Comparison of ENCODE assay signal across 8 cellular contexts in genomic region chr17:45261577-45262515, GRCh38. TPM values are rescaled to one million over a fixed set of nuclear protein-coding genes. Genes with fewer than 3 reads are reported as not detected.
DNase-seq lines count a peak whose midpoint lies in the region; ATAC-seq and TF ChIP-seq lines count a peak whose summit lies in the region.

Gene SPATA32, minus strand, starts transcription at chr17:45262094. Its CDS starts 78 bp downstream, at chr17:45262016.

- peak within 1 kb of the TSS; percentile 68 to 78 for H3K9ac ChIP-seq in colonic mucosa (ENCODE audit: low read depth in 2 of 2, low read length in 2 of 2)

- DNase-seq in NCI-H2029 (lab: John Stamatoyannopoulos, UW) (peak; percentile 26), NCI-H2029 treated with DMSO at 0.1 percent for 48 hours (lab: John Stamatoyannopoulos, UW) (no peak), colonic mucosa (peak; percentile 74), lower lobe of right lung (peak; percentile 84)
- DNase-seq in activated CD4-positive, alpha-beta T cell treated with anti-CD3 and anti-CD28 coated beads for 36 hours, result peak; percentile 81
- peak; percentile 23 to 51 (median 50) for DNase-seq in stimulated activated CD4-positive, alpha-beta T cell treated with anti-CD3 and anti-CD28 coated beads, TNF-alpha, amount 100 ng/mL, for 48 hours (ENCODE audit: low read depth in 3 of 3)

- H3K4me1 Mint-ChIP-seq in activated CD4-positive, alpha-beta T cell treated with anti-CD3 and anti-CD28 coated beads for 36 hours, result peaks cover 34% of the 10 kb centered on the region

- ATAC-seq in activated CD4-positive, alpha-beta T cell treated with anti-CD3 and anti-CD28 coated beads for 36 hours, result peak; percentile 80
- ATAC-seq in lower lobe of right lung (peak; percentile 72 to 79), HG02763 (IDR thresholded peaks at IDR 0.05; ENCODE audit: unreplicated experiment) (no peak), GM19452 (IDR thresholded peaks at IDR 0.05; ENCODE audit: unreplicated experiment) (no peak)

- POLR2A ChIA-PET in activated CD4-positive, alpha-beta T cell treated with anti-CD3 and anti-CD28 coated beads for 36 hours (lab: Charles Lee), result no interaction called here

- no peaks in the 10 kb centered on the region for H3K27me3 ChIP-seq in colonic mucosa
- no peaks in the 10 kb centered on the region for H3K27me3 ChIP-seq in lower lobe of right lung (ENCODE audit: low read depth)

- peak within 1 kb of the TSS; percentile 59 for H3K4me3 Mint-ChIP-seq in activated CD4-positive, alpha-beta T cell treated with anti-CD3 and anti-CD28 coated beads for 36 hours

- H3K27ac ChIP-seq in colonic mucosa, result peak within 1 kb of the TSS; percentile 32
- H3K27ac ChIP-seq in lower lobe of right lung, result peak within 1 kb of the TSS; percentile 37

- H3K9me3 ChIP-seq in colonic mucosa (no peaks in the 10 kb centered on the region), lower lobe of right lung (no peaks in the 10 kb centered on the region)

- intact Hi-C loops in activated CD4-positive, alpha-beta T cell treated with anti-CD3 and anti-CD28 coated beads for 36 hours (cut with DNase I, micrococcal nuclease), result loop anchor here (1.0 to 5.0 kb wide), 4 partner anchors 13 to 125 kb away; no protein-coding TSS in a partner anchor
- intact Hi-C loops in colonic mucosa (cut with DNase I), result no loop called here
- intact Hi-C loops in lower lobe of right lung (cut with DNase I), result no loop called here

- peaks cover 27% of the 10 kb centered on the region for H3K36me3 Mint-ChIP-seq in activated CD4-positive, alpha-beta T cell treated with anti-CD3 and anti-CD28 coated beads for 36 hours (ENCODE audit: low read depth)

- CTCF ChIA-PET in activated CD4-positive, alpha-beta T cell treated with anti-CD3 and anti-CD28 coated beads for 36 hours (lab: Charles Lee), result interaction anchor here (0.6 kb wide), 1 partner anchor 24 kb away, joined by 5 read pairs; no protein-coding TSS in a partner anchor

- H3K36me3 ChIP-seq in colonic mucosa (peaks cover 5% of the 10 kb centered on the region), lower lobe of right lung (peaks cover 37% of the 10 kb centered on the region)

- TF ChIP-seq CTCF in colonic mucosa (IDR thresholded peaks at IDR 0.05), result no peak
- TF ChIP-seq CTCF in lower lobe of right lung (IDR thresholded peaks at IDR 0.05), result no peak

- H3K9me3 Mint-ChIP-seq in activated CD4-positive, alpha-beta T cell treated with anti-CD3 and anti-CD28 coated beads for 36 hours (ENCODE audit: low read depth), result no peaks in the 10 kb centered on the region

- H3K4me3 ChIP-seq in colonic mucosa (peak within 1 kb of the TSS; percentile 61), lower lobe of right lung (peak within 1 kb of the TSS; percentile 73)

- peaks cover 20% of the 10 kb centered on the region for H3K4me1 ChIP-seq in colonic mucosa
- peaks cover 20% of the 10 kb centered on the region for H3K4me1 ChIP-seq in lower lobe of right lung

- H3K27me3 Mint-ChIP-seq in activated CD4-positive, alpha-beta T cell treated with anti-CD3 and anti-CD28 coated beads for 36 hours, result no peaks in the 10 kb centered on the region

- peak within 1 kb of the TSS; percentile 72 for H3K27ac Mint-ChIP-seq in activated CD4-positive, alpha-beta T cell treated with anti-CD3 and anti-CD28 coated beads for 36 hours

RNA-seq across cellular contexts. Expression of gene SPATA32, which starts in this region (rescaled TPM):
- total RNA-seq in activated CD4-positive, alpha-beta T cell treated with anti-CD3 and anti-CD28 coated beads for 36 hours, result under 1 TPM; 0.21 to 0.25 TPM
- total RNA-seq in colonic mucosa (not detected), lower lobe of right lung (not detected)

Comparison
In these comparisons a context has a peak if more than half of its experiments do, and no peak if none do; other contexts are left out.
1. Peak in DNase-seq and ATAC-seq in activated CD4-positive, alpha-beta T cell treated with anti-CD3 and anti-CD28 coated beads for 36 hours; RNA of the gene not detected or under 1 TPM.
2. Peak in DNase-seq, H3K4me3 ChIP-seq, H3K27ac ChIP-seq and H3K9ac ChIP-seq in colonic mucosa; RNA of the gene not detected or under 1 TPM.
3. Peak in DNase-seq, ATAC-seq, H3K4me3 ChIP-seq and H3K27ac ChIP-seq in lower lobe of right lung; RNA of the gene not detected or under 1 TPM.
4. intact Hi-C loops: an anchor here in activated CD4-positive, alpha-beta T cell treated with anti-CD3 and anti-CD28 coated beads for 36 hours (1.0 to 5.0 kb wide); none called in colonic mucosa and lower lobe of right lung.